ENCODE assay signal across 9 cellular contexts in the genomic region with DNA sequence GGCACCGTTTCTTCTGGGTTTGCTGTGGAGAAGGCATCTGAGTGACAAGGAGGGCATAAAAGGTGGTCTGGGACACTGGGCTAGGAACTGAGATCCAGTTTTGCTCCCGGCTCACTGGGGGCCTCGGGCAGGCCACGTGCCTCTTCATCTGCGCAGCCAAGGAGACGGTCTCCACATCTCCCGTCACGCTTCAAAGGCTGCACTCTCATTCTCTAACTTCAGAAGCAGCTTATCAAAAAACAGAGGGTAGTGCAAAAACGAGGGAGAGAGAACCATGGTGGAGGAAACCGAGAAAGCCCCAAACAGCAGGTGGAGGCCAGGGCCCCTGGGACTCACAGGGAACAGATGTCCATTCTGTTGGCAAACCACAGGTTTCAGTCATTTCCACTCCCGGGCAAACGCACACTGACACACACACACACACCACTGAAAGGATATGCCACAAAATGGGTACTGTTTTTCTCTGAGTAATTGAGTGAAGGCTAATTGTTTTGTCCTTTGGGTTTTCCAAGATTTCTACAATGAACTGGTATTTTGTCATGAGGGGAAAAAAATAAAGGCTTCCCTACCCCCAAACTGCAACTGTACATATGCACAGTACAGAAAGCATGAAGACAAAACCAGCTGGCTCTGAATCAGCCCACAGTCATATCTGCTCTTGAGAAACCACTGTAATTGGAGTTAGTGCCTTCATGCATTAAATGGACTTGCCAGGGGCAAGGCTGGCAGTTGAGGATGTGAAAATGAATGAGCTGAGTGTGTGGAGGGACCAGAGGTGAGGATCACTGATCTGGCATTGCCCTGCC.
DNase-seq lines count a peak whose midpoint lies in the region; ATAC-seq and TF ChIP-seq lines count a peak whose summit lies in the region.
"Had no signal": no experiment of that assay in that cellular context is flagged by ENCODE, and none has a peak within 500 bp of the region (broad histone marks: within the 10 kb centered on the region; RNA-seq: fewer than 3 reads in every experiment).

No MANE protein-coding gene starts in this region.

- no peaks in the 10 kb centered on the region for H3K9me3 Mint-ChIP-seq in activated CD8-positive, alpha-beta memory T cell treated with anti-CD3 and anti-CD28 coated beads, Interleukin-2, amount 10 ng/mL, durations not matched to agents 7 days and 5 days (ENCODE audit: low read depth)

- H3K4me3 Mint-ChIP-seq in activated CD8-positive, alpha-beta memory T cell treated with anti-CD3 and anti-CD28 coated beads, Interleukin-2, amount 10 ng/mL, durations not matched to agents 7 days and 5 days, result no peak overlapping the region
- H3K4me3 Mint-ChIP-seq: activated naive CD8-positive, alpha-beta T cell had no signal

- peaks cover 13 to 54% (median 31%) of the 10 kb centered on the region in 3 donors for H3K4me1 ChIP-seq in esophagus squamous epithelium

- no peak for TF ChIP-seq CTCF in esophagus squamous epithelium (IDR thresholded peaks at IDR 0.05)

- CTCF ChIA-PET in activated CD8-positive, alpha-beta memory T cell treated with anti-CD3 and anti-CD28 coated beads, Interleukin-2, amount 10 ng/mL, durations not matched to agents 7 days and 5 days (lab: Charles Lee), result interaction anchor here (0.8 to 3.4 kb wide), 7 partner anchors 10 to 175 kb away, joined by 3 to 16 read pairs (median 3); no protein-coding TSS in a partner anchor

- ATAC-seq in activated CD8-positive, alpha-beta memory T cell treated with anti-CD3 and anti-CD28 coated beads, Interleukin-2, amount 10 ng/mL, durations not matched to agents 7 days and 5 days, result peak; percentile 51
- no peak for ATAC-seq in left lobe of liver

- H3K27me3 Mint-ChIP-seq in activated CD8-positive, alpha-beta memory T cell treated with anti-CD3 and anti-CD28 coated beads, Interleukin-2, amount 10 ng/mL, durations not matched to agents 7 days and 5 days, result peaks cover 19% of the 10 kb centered on the region

- H3K4me1 Mint-ChIP-seq in activated CD8-positive, alpha-beta memory T cell treated with anti-CD3 and anti-CD28 coated beads, Interleukin-2, amount 10 ng/mL, durations not matched to agents 7 days and 5 days, result peaks cover 30% of the 10 kb centered on the region

- peaks cover 0 to 32% (median 0%) of the 10 kb centered on the region in 3 donors for H3K36me3 ChIP-seq in esophagus squamous epithelium

- DNase-seq in activated CD8-positive, alpha-beta memory T cell treated with anti-CD3 and anti-CD28 coated beads, Interleukin-2, amount 10 ng/mL, durations not matched to agents 7 days and 5 days, result no peak
- no peak for DNase-seq in activated CD8-positive, alpha-beta memory T cell treated with anti-CD3 and anti-CD28 coated beads, Interleukin-2, amount 50 U/mL, for 4 hours
- DNase-seq in HCEC 1CT (peak; percentile 92), NCI-H2107 treated with DMSO at 0.1 percent for 48 hours (lab: John Stamatoyannopoulos, UW; ENCODE audit: unreplicated experiment) (peak; percentile 97), esophagus squamous epithelium (lab: John Stamatoyannopoulos, UW) (no peak), left lobe of liver (ENCODE audit: low spot score) (no peak), Ammon's horn (ENCODE audit: low spot score) (no peak), DMS114 treated with DMSO at 0.1 percent for 48 hours (lab: John Stamatoyannopoulos, UW; ENCODE audit: unreplicated experiment) (no peak)

- no peaks in the 10 kb centered on the region for H3K36me3 Mint-ChIP-seq in activated CD8-positive, alpha-beta memory T cell treated with anti-CD3 and anti-CD28 coated beads, Interleukin-2, amount 10 ng/mL, durations not matched to agents 7 days and 5 days
- H3K36me3 Mint-ChIP-seq: activated naive CD8-positive, alpha-beta T cell had no signal

- H3K27me3 ChIP-seq in esophagus squamous epithelium, result no peaks in the 10 kb centered on the region

- H3K9me3 ChIP-seq in esophagus squamous epithelium, result no peaks in the 10 kb centered on the region

- TF ChIP-seq POLR2A in esophagus squamous epithelium (IDR thresholded peaks at IDR 0.05), result no peak

- intact Hi-C loops in esophagus squamous epithelium (cut with DNase I), result no loop called here

- peak overlapping the region in 3 of 4 donors; percentile 28 to 80 (median 78) for H3K27ac ChIP-seq in esophagus squamous epithelium

- 54 to 86% methylated on average over 6 to 10 of the region's 12 CpGs for WGBS in esophagus squamous epithelium, 2 donors

- no peak overlapping the region for H3K4me3 ChIP-seq in esophagus squamous epithelium

- no peak overlapping the region for H3K27ac Mint-ChIP-seq in activated CD8-positive, alpha-beta memory T cell treated with anti-CD3 and anti-CD28 coated beads, Interleukin-2, amount 10 ng/mL, durations not matched to agents 7 days and 5 days
- H3K27ac Mint-ChIP-seq: activated naive CD8-positive, alpha-beta T cell had no signal

Comparison
In these comparisons a context has a peak if more than half of its experiments do, and no peak if none do; other contexts are left out.
1. DNase-seq: peak in HCEC 1CT (single experiment) and NCI-H2107 treated with DMSO at 0.1 percent for 48 hours (single experiment); none in activated CD8-positive, alpha-beta memory T cell treated with anti-CD3 and anti-CD28 coated beads, Interleukin-2, amount 10 ng/mL, durations not matched to agents 7 days and 5 days (single experiment), activated CD8-positive, alpha-beta memory T cell treated with anti-CD3 and anti-CD28 coated beads, Interleukin-2, amount 50 U/mL, for 4 hours (single experiment), esophagus squamous epithelium (single experiment), left lobe of liver (single experiment), Ammon's horn (single experiment) and DMS114 treated with DMSO at 0.1 percent for 48 hours (single experiment).